Comparison of ENCODE assay signal across 8 cellular contexts in genomic region chr2:182240862-182241371, GRCh38.
DNase-seq lines count a peak whose midpoint lies in the region; ATAC-seq and TF ChIP-seq lines count a peak whose summit lies in the region.

No MANE protein-coding gene starts in this region.

- in situ Hi-C loops in SK-MEL-5 (cut with HindIII; ENCODE audit: low pct_unique_long_range_greater_than_20kb, low sequenced_read_pairs): no loop called here

- ATAC-seq in Right ventricle myocardium inferior: peak; percentile 59
- peak; percentile 100 for ATAC-seq in GM21737 (IDR thresholded peaks at IDR 0.05; ENCODE audit: unreplicated experiment)
- peak; percentile 66 for ATAC-seq in sciatic nerve

- TF ChIP-seq CTCF in foreskin fibroblast (IDR thresholded peaks at IDR 0.05; ENCODE audit: low read depth, low read length): peak; percentile 29

- H3K4me3 ChIP-seq in foreskin fibroblast (ENCODE audit: low read depth in 1 of 2, low read length in 2 of 2): no peak overlapping the region

- intact Hi-C loops in Right ventricle myocardium inferior (cut with DNase I): loop anchor here (5.0 kb wide), 1 partner anchor 181 kb away; no protein-coding TSS in a partner anchor
- intact Hi-C loops in cardiac septum (cut with DNase I): loop anchor here (5.0 kb wide), 2 partner anchors 54 to 411 kb away; no protein-coding TSS in a partner anchor
- intact Hi-C loops in sciatic nerve (cut with DNase I): no loop called here

- DNase-seq in Right ventricle myocardium inferior (ENCODE audit: missing footprints) (no peak), cardiac septum (ENCODE audit: low spot score) (no peak), HT-29 (ENCODE audit: low spot score) (peak; percentile 73), SK-MEL-5 (ENCODE audit: low read depth, low spot score) (peak; percentile 58), foreskin fibroblast (peak in 1 of 2 donors; percentile 46), sciatic nerve (ENCODE audit: low spot score) (no peak)
- no peak for DNase-seq in activated CD4-positive, CD25-positive, alpha-beta regulatory T cell treated with anti-CD3 and anti-CD28 coated beads, Interleukin-2, amount 50 U/mL, for 72 hours

Comparison
In these comparisons a context has a peak if more than half of its experiments do, and no peak if none do; other contexts are left out.
1. DNase-seq: peak in HT-29 (single experiment) and SK-MEL-5 (single experiment); none in Right ventricle myocardium inferior (single experiment), cardiac septum (single experiment), sciatic nerve (single experiment) and activated CD4-positive, CD25-positive, alpha-beta regulatory T cell treated with anti-CD3 and anti-CD28 coated beads, Interleukin-2, amount 50 U/mL, for 72 hours (single experiment).
2. Peak in every context shown above with its lines, with median percentiles within 50 percentile points of each other: ATAC-seq.